Comparison of ENCODE assay signal across 28 cellular contexts in genomic region chrX:145099204-145099603, GRCh38.
"Had no signal": no experiment of that assay in that cellular context is flagged by ENCODE, and none has a peak within 500 bp of the region (broad histone marks: within the 10 kb centered on the region; RNA-seq: fewer than 3 reads in every experiment).

No MANE protein-coding gene starts in this region.

- H3K27ac ChIP-seq: neural progenitor cell, ovary, parathyroid adenoma, psoas muscle, right lobe of liver, sigmoid colon, stomach, thoracic aorta, thyroid gland, tibial nerve, upper lobe of left lung, vagina had no signal

- H3K36me3 ChIP-seq: neural progenitor cell, ovary, right lobe of liver, sigmoid colon, stomach, thoracic aorta, thyroid gland, tibial nerve, upper lobe of left lung, vagina had no signal

- H3K36me3 Mint-ChIP-seq: natural killer cell; neural progenitor cell; stimulated activated effector memory CD8-positive, alpha-beta T cell treated with anti-CD3 and anti-CD28 coated beads, Interleukin-12 subunit alpha, Interleukin-12 subunit beta, amount 100 ng/mL, for 72 hours; stimulated activated naive B cell treated with anti-CD40 and anti-IgM and Interleukin-4, amounts not matched to agents 10 μg/mL and 1 μg/mL and 100 μg/mL, for 72 hours had no signal

- H3K27me3 ChIP-seq: neural progenitor cell, ovary, right lobe of liver, sigmoid colon, stomach, thyroid gland, tibial nerve, upper lobe of left lung, vagina had no signal

- H3K4me3 Mint-ChIP-seq: natural killer cell; nephron; neural progenitor cell; stimulated activated effector memory CD8-positive, alpha-beta T cell treated with anti-CD3 and anti-CD28 coated beads, Interleukin-12 subunit alpha, Interleukin-12 subunit beta, amount 100 ng/mL, for 72 hours; stimulated activated naive B cell treated with anti-CD40 and anti-IgM and Interleukin-4, amounts not matched to agents 10 μg/mL and 1 μg/mL and 100 μg/mL, for 72 hours; stimulated activated naive CD8-positive, alpha-beta T cell treated with anti-CD3 and anti-CD28 coated beads, Interleukin-15, Interleukin-2, amounts not matched to agents 100 ng/mL and 50 ng/mL, for 24 hours had no signal

- H3K9ac ChIP-seq: neural progenitor cell, parathyroid adenoma had no signal

- H3K79me2 ChIP-seq: parathyroid adenoma had no signal

- DNase-seq: natural killer cell; occipital lobe; ovary; posterior cingulate gyrus; psoas muscle; right cardiac atrium; right lobe of liver; sigmoid colon; small intestine; stimulated activated CD4-positive, alpha-beta T cell treated with anti-CD3 and anti-CD28 coated beads, Interleukin-15, amount 100 ng/mL, for 24 hours; stimulated activated CD4-positive, alpha-beta T cell treated with anti-CD3 and anti-CD28 coated beads, Interleukin-2, amount 100 ng/mL, for 24 hours; stimulated activated CD4-positive, alpha-beta T cell treated with anti-CD3 and anti-CD28 coated beads, Interleukin-2, amount 100 ng/mL, for 48 hours; stimulated activated CD4-positive, alpha-beta T cell treated with anti-CD3 and anti-CD28 coated beads, Interleukin-4, amount 100 ng/mL, for 24 hours; stimulated activated naive B cell treated with anti-CD40 and anti-IgM and Interleukin-4, amounts not matched to agents 10 μg/mL and 1 μg/mL and 100 μg/mL, for 72 hours; stimulated activated naive CD4-positive, alpha-beta T cell treated with Interleukin-2 at 50 U/mL for 16 hours; stomach; thyroid gland; trophoblast cell; upper lobe of left lung had no signal

- H3K27me3 Mint-ChIP-seq: progenitor cell of endocrine pancreas; stimulated activated naive B cell treated with anti-CD40 and anti-IgM and Interleukin-4, amounts not matched to agents 10 μg/mL and 1 μg/mL and 100 μg/mL, for 72 hours; stimulated activated naive CD8-positive, alpha-beta T cell treated with anti-CD3 and anti-CD28 coated beads, Interleukin-15, Interleukin-2, amounts not matched to agents 100 ng/mL and 50 ng/mL, for 24 hours had no signal

- ATAC-seq: natural killer cell; psoas muscle; right cardiac atrium; right lobe of liver; stimulated activated effector memory CD8-positive, alpha-beta T cell treated with anti-CD3 and anti-CD28 coated beads, Interleukin-12 subunit alpha, Interleukin-12 subunit beta, amount 100 ng/mL, for 72 hours; stimulated activated naive B cell treated with anti-CD40 and anti-IgM and Interleukin-4, amounts not matched to agents 10 μg/mL and 1 μg/mL and 100 μg/mL, for 72 hours had no signal

- H3K4me2 ChIP-seq: neural progenitor cell had no signal

- H3K27ac Mint-ChIP-seq: natural killer cell; nephron; neural progenitor cell; progenitor cell of endocrine pancreas; stimulated activated effector memory CD8-positive, alpha-beta T cell treated with anti-CD3 and anti-CD28 coated beads, Interleukin-12 subunit alpha, Interleukin-12 subunit beta, amount 100 ng/mL, for 72 hours; stimulated activated naive B cell treated with anti-CD40 and anti-IgM and Interleukin-4, amounts not matched to agents 10 μg/mL and 1 μg/mL and 100 μg/mL, for 72 hours; stimulated activated naive CD8-positive, alpha-beta T cell treated with anti-CD3 and anti-CD28 coated beads, Interleukin-15, Interleukin-2, amounts not matched to agents 100 ng/mL and 50 ng/mL, for 24 hours had no signal

- H3K4me1 Mint-ChIP-seq: natural killer cell; nephron; neural progenitor cell; stimulated activated effector memory CD8-positive, alpha-beta T cell treated with anti-CD3 and anti-CD28 coated beads, Interleukin-12 subunit alpha, Interleukin-12 subunit beta, amount 100 ng/mL, for 72 hours; stimulated activated naive B cell treated with anti-CD40 and anti-IgM and Interleukin-4, amounts not matched to agents 10 μg/mL and 1 μg/mL and 100 μg/mL, for 72 hours had no signal

- H3K4me1 ChIP-seq: neural progenitor cell, parathyroid adenoma, psoas muscle, right lobe of liver, sigmoid colon, stomach, thyroid gland, tibial nerve, upper lobe of left lung, vagina had no signal

- H3K9me3 ChIP-seq: ovary, psoas muscle, right lobe of liver, sigmoid colon, stomach, thoracic aorta, thyroid gland, tibial nerve, upper lobe of left lung, vagina had no signal

- H3K9me3 Mint-ChIP-seq: nephron; neural progenitor cell; stimulated activated naive B cell treated with anti-CD40 and anti-IgM and Interleukin-4, amounts not matched to agents 10 μg/mL and 1 μg/mL and 100 μg/mL, for 72 hours; stimulated activated naive CD8-positive, alpha-beta T cell treated with anti-CD3 and anti-CD28 coated beads, Interleukin-15, Interleukin-2, amounts not matched to agents 100 ng/mL and 50 ng/mL, for 24 hours had no signal

- H2AFZ ChIP-seq: neural progenitor cell, parathyroid adenoma had no signal

- H3K4me3 ChIP-seq: neural progenitor cell, ovary, psoas muscle, right lobe of liver, sigmoid colon, stomach, thoracic aorta, thyroid gland, tibial nerve, upper lobe of left lung, vagina had no signal
